1 cellular context compared by ENCODE assay signal in the genomic region with DNA sequence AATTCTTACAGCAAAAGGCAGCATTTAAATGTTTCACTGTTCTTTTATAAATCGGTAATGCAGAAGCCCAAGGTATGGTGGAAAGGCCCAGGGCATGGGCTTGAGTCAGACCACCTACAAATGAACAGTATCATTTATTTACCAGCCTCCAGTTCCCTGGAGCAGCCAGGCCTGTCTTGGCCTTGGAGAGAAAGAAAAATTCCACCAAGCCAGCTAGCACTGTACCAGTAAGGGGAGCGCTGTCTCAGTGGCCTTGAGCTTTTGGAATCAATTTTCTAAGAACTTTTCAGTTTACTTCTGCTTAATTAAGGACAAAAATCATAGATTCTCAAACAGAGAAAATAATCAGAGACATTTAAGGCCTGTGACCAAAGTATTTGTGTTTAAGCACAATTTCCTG.
TF ChIP-seq lines count a peak whose summit lies in the region.

No MANE protein-coding gene starts in this region.

TF ChIP-seq in HepG2, 621 proteins besides CTCF, POLR2A, EP300 and RAD21:
- no peak for TF ChIP-seq REXO4 (CRISPR knock-in tag; IDR thresholded peaks at IDR 0.05; ENCODE audit: borderline replicate concordance)
- TF ChIP-seq ZFP62 (CRISPR knock-in tag; IDR thresholded peaks at IDR 0.05), result no peak
- TF ChIP-seq HDAC2 (CRISPR knock-in tag; IDR thresholded peaks at IDR 0.05), result no peak
- TF ChIP-seq ZFP36L1 (CRISPR knock-in tag; IDR thresholded peaks at IDR 0.05), result no peak
- TF ChIP-seq ZNF256 (CRISPR knock-in tag; conservative IDR thresholded peaks at IDR 0.05), result no peak
- no peak for TF ChIP-seq ZNF788 (CRISPR knock-in tag; IDR thresholded peaks at IDR 0.05; ENCODE audit: borderline replicate concordance)
- TF ChIP-seq, protein P1, sequence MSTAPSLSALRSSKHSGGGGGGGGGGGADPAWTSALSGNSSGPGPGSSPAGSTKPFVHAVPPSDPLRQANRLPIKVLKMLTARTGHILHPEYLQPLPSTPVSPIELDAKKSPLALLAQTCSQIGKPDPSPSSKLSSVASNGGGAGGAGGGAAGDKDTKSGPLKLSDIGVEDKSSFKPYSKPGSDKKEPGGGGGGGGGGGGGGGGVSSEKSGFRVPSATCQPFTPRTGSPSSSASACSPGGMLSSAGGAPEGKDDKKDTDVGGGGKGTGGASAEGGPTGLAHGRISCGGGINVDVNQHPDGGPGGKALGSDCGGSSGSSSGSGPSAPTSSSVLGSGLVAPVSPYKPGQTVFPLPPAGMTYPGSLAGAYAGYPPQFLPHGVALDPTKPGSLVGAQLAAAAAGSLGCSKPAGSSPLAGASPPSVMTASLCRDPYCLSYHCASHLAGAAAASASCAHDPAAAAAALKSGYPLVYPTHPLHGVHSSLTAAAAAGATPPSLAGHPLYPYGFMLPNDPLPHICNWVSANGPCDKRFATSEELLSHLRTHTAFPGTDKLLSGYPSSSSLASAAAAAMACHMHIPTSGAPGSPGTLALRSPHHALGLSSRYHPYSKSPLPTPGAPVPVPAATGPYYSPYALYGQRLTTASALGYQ (CRISPR knock-in tag; IDR thresholded peaks at IDR 0.05), result 0 out of 2 replicates have a peak, but pooled peaks have one; percentile 36
- TF ChIP-seq PITX1 (CRISPR knock-in tag; IDR thresholded peaks at IDR 0.05), result no peak
